11 cellular contexts compared by ENCODE assay signal in the genomic region with DNA sequence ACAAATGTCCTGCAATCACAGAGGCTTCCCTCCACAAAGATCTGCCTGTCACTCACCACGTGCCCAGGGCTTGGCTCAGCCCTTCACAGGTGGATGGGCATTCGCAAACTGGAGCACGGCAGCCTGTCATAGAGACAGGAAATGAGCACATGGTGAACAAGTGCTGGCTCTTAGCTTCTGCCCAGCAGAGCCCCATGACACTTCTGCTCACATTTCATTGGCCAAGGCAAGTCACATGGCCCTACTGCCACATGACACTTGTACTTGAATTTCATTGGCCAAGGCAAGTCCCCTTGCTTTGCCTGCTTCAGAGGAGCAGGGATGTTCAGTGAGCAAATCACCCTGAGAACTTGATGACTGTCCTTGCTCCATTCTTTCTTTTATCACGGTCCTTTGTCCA.
DNase-seq lines count a peak whose midpoint lies in the region; ATAC-seq and TF ChIP-seq lines count a peak whose summit lies in the region.
"Had no signal": no experiment of that assay in that cellular context is flagged by ENCODE, and none has a peak within 500 bp of the region (broad histone marks: within the 10 kb centered on the region; RNA-seq: fewer than 3 reads in every experiment).

No MANE protein-coding gene starts in this region.

- no peaks in the 10 kb centered on the region for H3K4me1 ChIP-seq in endodermal cell (ENCODE audit: control insufficient read depth, insufficient read depth, low read length)
- H3K4me1 ChIP-seq in colonic mucosa, result no peaks in the 10 kb centered on the region

- H3K36me3 ChIP-seq in endodermal cell (ENCODE audit: control insufficient read depth, insufficient read depth, low read length) (no peaks in the 10 kb centered on the region), colonic mucosa (no peaks in the 10 kb centered on the region)

- intact Hi-C loops in colonic mucosa (cut with DNase I), result no loop called here

- TF ChIP-seq CTCF in endodermal cell (conservative IDR thresholded peaks at IDR 0.05), result no peak
- no peak for TF ChIP-seq CTCF in colonic mucosa (IDR thresholded peaks at IDR 0.05)

- no peaks in the 10 kb centered on the region for H3K36me3 Mint-ChIP-seq in endodermal cell (ENCODE audit: low read depth)
- H3K36me3 Mint-ChIP-seq in stimulated activated naive CD8-positive, alpha-beta T cell treated with anti-CD3 and anti-CD28 coated beads, Interleukin-15, Interleukin-2, amounts not matched to agents 100 ng/mL and 50 ng/mL, for 24 hours (ENCODE audit: low read depth), result no peaks in the 10 kb centered on the region
- H3K36me3 Mint-ChIP-seq: activated naive CD8-positive, alpha-beta T cell had no signal

- ATAC-seq in GM18873 (IDR thresholded peaks at IDR 0.05; ENCODE audit: low FRiP score, unreplicated experiment), result no peak
- ATAC-seq: sciatic nerve had no signal

- H3K4me1 Mint-ChIP-seq in endodermal cell, result peaks cover 9% of the 10 kb centered on the region
- H3K4me1 Mint-ChIP-seq in stimulated activated naive CD8-positive, alpha-beta T cell treated with anti-CD3 and anti-CD28 coated beads, Interleukin-15, Interleukin-2, amounts not matched to agents 100 ng/mL and 50 ng/mL, for 24 hours (ENCODE audit: low read depth), result no peaks in the 10 kb centered on the region

- peak; percentile 23 for DNase-seq in activated T-cell treated with anti-CD3 and anti-CD28 coated beads for 48 hours (ENCODE audit: low read depth)
- no peak for DNase-seq in activated T-cell treated with anti-CD3 and anti-CD28 coated beads for 4 hours
- peak; percentile 93 for DNase-seq in NAMALWA (ENCODE audit: low spot score)
- peak; percentile 74 for DNase-seq in endodermal cell
- DNase-seq in colonic mucosa, result no peak
- DNase-seq in HuH-7 (ENCODE audit: low spot score), result no peak
- DNase-seq: NCI-H187 treated with DMSO at 0.1 percent for 48 hours had no signal

- 90 to 92% methylated on average over 4 of the region's 4 CpGs for WGBS in endodermal cell (ENCODE audit: insufficient coverage in 1 of 2, insufficient read length in 1 of 2), 2 experiments

- H3K9me3 Mint-ChIP-seq in endodermal cell, result peaks cover under 1% of the 10 kb centered on the region
- no peaks in the 10 kb centered on the region for H3K9me3 Mint-ChIP-seq in stimulated activated naive CD8-positive, alpha-beta T cell treated with anti-CD3 and anti-CD28 coated beads, Interleukin-15, Interleukin-2, amounts not matched to agents 100 ng/mL and 50 ng/mL, for 24 hours

- H3K27ac ChIP-seq in endodermal cell (ENCODE audit: low read depth, low read length) (no peak overlapping the region), colonic mucosa (no peak overlapping the region)

- H3K27me3 ChIP-seq in endodermal cell (ENCODE audit: control insufficient read depth, insufficient read depth, low read length, poor library complexity, severe bottlenecking), result no peaks in the 10 kb centered on the region
- H3K27me3 ChIP-seq in colonic mucosa, result no peaks in the 10 kb centered on the region

- H3K4me3 Mint-ChIP-seq in endodermal cell, result no peak overlapping the region
- H3K4me3 Mint-ChIP-seq in stimulated activated naive CD8-positive, alpha-beta T cell treated with anti-CD3 and anti-CD28 coated beads, Interleukin-15, Interleukin-2, amounts not matched to agents 100 ng/mL and 50 ng/mL, for 24 hours, result no peak overlapping the region
- H3K4me3 Mint-ChIP-seq: activated naive CD8-positive, alpha-beta T cell had no signal

- no peaks in the 10 kb centered on the region for H3K27me3 Mint-ChIP-seq in endodermal cell (ENCODE audit: insufficient read depth)
- H3K27me3 Mint-ChIP-seq in stimulated activated naive CD8-positive, alpha-beta T cell treated with anti-CD3 and anti-CD28 coated beads, Interleukin-15, Interleukin-2, amounts not matched to agents 100 ng/mL and 50 ng/mL, for 24 hours, result peaks cover 18% of the 10 kb centered on the region

- H3K4me3 ChIP-seq in endodermal cell (ENCODE audit: low read length) (no peak overlapping the region), colonic mucosa (no peak overlapping the region)

- H3K9ac ChIP-seq in endodermal cell (ENCODE audit: extremely low read depth, low read length, poor library complexity, severe bottlenecking) (no peak overlapping the region), colonic mucosa (ENCODE audit: low read depth in 2 of 2, low read length in 2 of 2) (no peak overlapping the region)

- no peak overlapping the region for H3K27ac Mint-ChIP-seq in endodermal cell
- H3K27ac Mint-ChIP-seq in stimulated activated naive CD8-positive, alpha-beta T cell treated with anti-CD3 and anti-CD28 coated beads, Interleukin-15, Interleukin-2, amounts not matched to agents 100 ng/mL and 50 ng/mL, for 24 hours, result peak overlapping the region; percentile 55
- H3K27ac Mint-ChIP-seq: activated naive CD8-positive, alpha-beta T cell had no signal

- H3K9me3 ChIP-seq in endodermal cell (ENCODE audit: control insufficient read depth, low read length) (no peaks in the 10 kb centered on the region), colonic mucosa (no peaks in the 10 kb centered on the region)

Comparison
In these comparisons a context has a peak if more than half of its experiments do, and no peak if none do; other contexts are left out.
1. DNase-seq: peak in activated T-cell treated with anti-CD3 and anti-CD28 coated beads for 48 hours (single experiment), NAMALWA (single experiment) and endodermal cell (single experiment); none in activated T-cell treated with anti-CD3 and anti-CD28 coated beads for 4 hours (single experiment), colonic mucosa (single experiment) and HuH-7 (single experiment).